Comparison of ENCODE assay signal across 21 cellular contexts in genomic region chr10:22489467-22489866, GRCh38.
DNase-seq lines count a peak whose midpoint lies in the region; ATAC-seq, FAIRE-seq and TF ChIP-seq lines count a peak whose summit lies in the region.
"Had no signal": no experiment of that assay in that cellular context is flagged by ENCODE, and none has a peak within 500 bp of the region (broad histone marks: within the 10 kb centered on the region; RNA-seq: fewer than 3 reads in every experiment).

No MANE protein-coding gene starts in this region.

- no peaks in the 10 kb centered on the region for H3K27me3 ChIP-seq in bronchial epithelial cell (ENCODE audit: control insufficient read depth, insufficient read depth, low read length)
- peaks cover 10% of the 10 kb centered on the region for H3K27me3 ChIP-seq in left ventricle myocardium inferior (ENCODE audit: low read depth)
- no peaks in the 10 kb centered on the region for H3K27me3 ChIP-seq in CD4-positive, alpha-beta memory T cell (ENCODE audit: insufficient read depth, low read length)
- H3K27me3 ChIP-seq: gastrocnemius medialis had no signal

- H3K36me3 ChIP-seq in bronchial epithelial cell (ENCODE audit: control insufficient read depth, insufficient read depth, low read length), result no peaks in the 10 kb centered on the region
- no peaks in the 10 kb centered on the region for H3K36me3 ChIP-seq in left ventricle myocardium inferior
- no peaks in the 10 kb centered on the region for H3K36me3 ChIP-seq in mucosa of descending colon (ENCODE audit: low read depth)
- no peaks in the 10 kb centered on the region for H3K36me3 ChIP-seq in CD4-positive, alpha-beta memory T cell (ENCODE audit: insufficient read depth, low read length)
- H3K36me3 ChIP-seq: cardiac muscle cell, gastrocnemius medialis had no signal

- peaks cover 13 to 25% (median 18%) of the 10 kb centered on the region in 4 donors for H3K4me1 Mint-ChIP-seq in CD4-positive, alpha-beta memory T cell

- ATAC-seq in GM18511 (IDR thresholded peaks at IDR 0.05; ENCODE audit: unreplicated experiment) (peak; percentile 60), HG02642 (IDR thresholded peaks at IDR 0.05; ENCODE audit: poor library complexity, unreplicated experiment) (peak; percentile 47), mucosa of descending colon (no peak)
- ATAC-seq: gastrocnemius medialis, HCT116 had no signal

- intact Hi-C loops in left ventricle myocardium inferior (cut with micrococcal nuclease) (no loop called here), mucosa of descending colon (cut with DNase I, micrococcal nuclease) (no loop called here)
- intact Hi-C loops in CD4-positive, alpha-beta memory T cell (cut with micrococcal nuclease), result no loop called here

- peaks cover 0 to 4% (median 0%) of the 10 kb centered on the region in 8 donors for H3K9me3 Mint-ChIP-seq in CD4-positive, alpha-beta memory T cell
- H3K9me3 Mint-ChIP-seq: activated naive CD4-positive, alpha-beta T cell treated with anti-CD3 and anti-CD28 coated beads, Interleukin-2, amount 50 U/mL, for 72 hours; T-helper 1 cell treated with Interleukin-12 subunit alpha and Interleukin-12 subunit beta and Interleukin-4 antibody, amounts not matched to agents 30 μg/mL and 1 μg/mL, for 36 hours had no signal

- H3K9me3 ChIP-seq in left ventricle myocardium inferior (replicated peaks), result no peaks in the 10 kb centered on the region
- H3K9me3 ChIP-seq in mucosa of descending colon, result no peaks in the 10 kb centered on the region
- H3K9me3 ChIP-seq in CD4-positive, alpha-beta memory T cell (ENCODE audit: control insufficient read depth in 1 of 2, low read length in 2 of 2), result no peaks in the 10 kb centered on the region
- H3K9me3 ChIP-seq: Caco-2, gastrocnemius medialis had no signal

- H3K4me3 ChIP-seq in bronchial epithelial cell (ENCODE audit: low read depth, low read length) (no peak overlapping the region), left ventricle myocardium inferior (no peak overlapping the region), mucosa of descending colon (no peak overlapping the region)
- no peak overlapping the region for H3K4me3 ChIP-seq in CD4-positive, alpha-beta memory T cell (ENCODE audit: low read length in 2 of 2)
- H3K4me3 ChIP-seq: cardiac muscle cell, gastrocnemius medialis, skin epidermis had no signal

- H3K4me3 Mint-ChIP-seq in CD4-positive, alpha-beta memory T cell, result no peak overlapping the region
- H3K4me3 Mint-ChIP-seq: T-helper 1 cell treated with Interleukin-12 subunit alpha and Interleukin-12 subunit beta and Interleukin-4 antibody, amounts not matched to agents 30 μg/mL and 1 μg/mL, for 36 hours had no signal

- no peak for TF ChIP-seq CTCF in bronchial epithelial cell (IDR thresholded peaks at IDR 0.05; ENCODE audit: insufficient read depth, low read length, severe bottlenecking)
- no peak for TF ChIP-seq CTCF in left ventricle myocardium inferior (IDR thresholded peaks at IDR 0.05; ENCODE audit: borderline replicate concordance)
- no peak for TF ChIP-seq CTCF in mucosa of descending colon (IDR thresholded peaks at IDR 0.05)

- no peaks in the 10 kb centered on the region for H3K36me3 Mint-ChIP-seq in CD4-positive, alpha-beta memory T cell

- H3K27me3 Mint-ChIP-seq in CD4-positive, alpha-beta memory T cell, result peaks cover 1 to 9% of the 10 kb centered on the region in 2 donors

- CTCF ChIA-PET in CD4-positive, alpha-beta memory T cell (lab: Charles Lee; ENCODE audit: partially characterized antibody), result no interaction called here

- DNase-seq in MV-4-11 (lab: John Stamatoyannopoulos, UW), result peak; percentile 95
- peak; percentile 73 for DNase-seq in bronchial epithelial cell (ENCODE audit: low read depth)
- no peak for DNase-seq in left ventricle myocardium inferior
- DNase-seq in mucosa of descending colon, result no peak
- no peak for DNase-seq in CD4-positive, alpha-beta memory T cell
- DNase-seq in pons (ENCODE audit: low spot score), result no peak
- DNase-seq: activated CD4-positive, alpha-beta T cell treated with anti-CD3 and anti-CD28 coated beads for 48 hours; activated T-cell treated with anti-CD3 and anti-CD28 coated beads for 4 hours; Caco-2; effector CD8-positive, alpha-beta T cell; gastrocnemius medialis; NCI-H1436 treated with DMSO at 0.1 percent for 48 hours; NCI-H446 treated with DMSO at 0.1 percent for 48 hours; RPMI8226 had no signal

- H3K27ac Mint-ChIP-seq in CD4-positive, alpha-beta memory T cell, result no peak overlapping the region
- H3K27ac Mint-ChIP-seq: activated naive CD4-positive, alpha-beta T cell treated with anti-CD3 and anti-CD28 coated beads, Interleukin-2, amount 50 U/mL, for 72 hours; T-helper 1 cell treated with Interleukin-12 subunit alpha and Interleukin-12 subunit beta and Interleukin-4 antibody, amounts not matched to agents 30 μg/mL and 1 μg/mL, for 36 hours had no signal

- no peak overlapping the region for H3K27ac ChIP-seq in left ventricle myocardium inferior (replicated peaks)
- H3K27ac ChIP-seq in CD4-positive, alpha-beta memory T cell (ENCODE audit: low read depth, low read length), result no peak overlapping the region
- H3K27ac ChIP-seq: cardiac muscle cell, gastrocnemius medialis, skin epidermis had no signal

- FAIRE-seq in bronchial epithelial cell (lab: Jason Lieb, UNC), result no peak

- POLR2A ChIA-PET in CD4-positive, alpha-beta memory T cell (lab: Charles Lee; ENCODE audit: partially characterized antibody), result no interaction called here

- H3K4me1 ChIP-seq in left ventricle myocardium inferior (peaks cover 6% of the 10 kb centered on the region), mucosa of descending colon (ENCODE audit: low read depth) (no peaks in the 10 kb centered on the region)
- peaks cover 16% of the 10 kb centered on the region for H3K4me1 ChIP-seq in CD4-positive, alpha-beta memory T cell (ENCODE audit: insufficient read depth, low read length)
- H3K4me1 ChIP-seq: gastrocnemius medialis had no signal

Comparison
In these comparisons a context has a peak if more than half of its experiments do, and no peak if none do; other contexts are left out.
1. DNase-seq: peak in MV-4-11 (single experiment) and bronchial epithelial cell (single experiment); none in left ventricle myocardium inferior (single experiment), mucosa of descending colon (0 of 3), CD4-positive, alpha-beta memory T cell (0 of 5) and pons (single experiment).